ENCODE assay signal across 8 cellular contexts in the genomic region with DNA sequence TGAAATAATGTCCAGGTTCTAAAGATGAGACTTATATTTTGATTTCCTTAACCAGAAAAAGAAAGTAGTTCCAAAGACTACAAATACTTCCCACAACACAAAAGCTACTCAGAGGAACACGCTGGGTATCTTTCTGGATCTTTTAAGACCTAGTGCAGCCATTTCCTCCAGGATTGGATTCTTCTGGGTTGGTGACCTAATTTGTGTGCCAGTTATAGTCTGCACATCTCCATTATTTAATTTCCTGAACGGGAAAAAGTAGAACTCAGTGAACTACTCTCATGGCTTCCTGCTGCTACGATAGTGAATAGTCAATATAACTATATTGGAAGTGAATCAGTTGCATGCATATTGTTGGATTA. TPM values are rescaled to one million over a fixed set of nuclear protein-coding genes. Genes with fewer than 3 reads are reported as not detected.
A peak's percentile ranks its signal among the peaks of the same experiment; 100 is the strongest.
DNase-seq lines count a peak whose midpoint lies in the region; ATAC-seq and TF ChIP-seq lines count a peak whose summit lies in the region.

No MANE protein-coding gene starts in this region.

- H3K4me1 Mint-ChIP-seq in activated CD8-positive, alpha-beta memory T cell treated with anti-CD3 and anti-CD28 coated beads, Interleukin-2, amount 10 ng/mL, durations not matched to agents 7 days and 5 days = peaks cover 41% of the 10 kb centered on the region

- CTCF ChIA-PET in activated CD8-positive, alpha-beta memory T cell treated with anti-CD3 and anti-CD28 coated beads, Interleukin-2, amount 10 ng/mL, durations not matched to agents 7 days and 5 days (lab: Charles Lee) = no interaction called here

- peak overlapping the region in 1 of 3 donors; percentile 83 for H3K4me3 ChIP-seq in liver (ENCODE audit: low read depth in 1 of 3, low read length in 3 of 3)
- H3K4me3 ChIP-seq in thyroid gland (replicated peaks in 1 of 3) = peak overlapping the region in 2 of 3 donors; percentile 85 to 91

- peaks cover 2 to 20% (median 15%) of the 10 kb centered on the region in 4 donors for H3K4me1 ChIP-seq in liver (ENCODE audit: control insufficient read depth in 4 of 4, insufficient read depth in 4 of 4, low read length in 3 of 4)
- peaks cover 14 to 23% of the 10 kb centered on the region in 2 donors for H3K4me1 ChIP-seq in thyroid gland

- 63% methylated on average over 3 of the region's 3 CpGs for WGBS in liver
- 46 to 56% methylated on average over 3 of the region's 3 CpGs for WGBS in thyroid gland, 2 donors

- ATAC-seq in activated CD8-positive, alpha-beta memory T cell treated with anti-CD3 and anti-CD28 coated beads, Interleukin-2, amount 10 ng/mL, durations not matched to agents 7 days and 5 days = no peak
- no peak for ATAC-seq in GM18867 (IDR thresholded peaks at IDR 0.05; ENCODE audit: unreplicated experiment)
- ATAC-seq in HG03460 (IDR thresholded peaks at IDR 0.05; ENCODE audit: unreplicated experiment) = no peak

- H3K27me3 ChIP-seq in liver (ENCODE audit: control insufficient read depth in 4 of 4, insufficient read depth in 4 of 4, low read length in 3 of 4) (no peaks in the 10 kb centered on the region), thyroid gland (no peaks in the 10 kb centered on the region)

- no peak for TF ChIP-seq CTCF in liver (IDR thresholded peaks at IDR 0.05; ENCODE audit: low read depth, low read length, missing input control)
- TF ChIP-seq CTCF in thyroid gland (IDR thresholded peaks at IDR 0.05) = no peak

- peaks cover 27% of the 10 kb centered on the region for H3K36me3 Mint-ChIP-seq in activated CD8-positive, alpha-beta memory T cell treated with anti-CD3 and anti-CD28 coated beads, Interleukin-2, amount 10 ng/mL, durations not matched to agents 7 days and 5 days

- H3K9me3 ChIP-seq in liver (ENCODE audit: control insufficient read depth in 4 of 4, low read length in 3 of 4) = no peaks in the 10 kb centered on the region
- no peaks in the 10 kb centered on the region for H3K9me3 ChIP-seq in thyroid gland

- peak overlapping the region; percentile 94 for H3K4me3 Mint-ChIP-seq in activated CD8-positive, alpha-beta memory T cell treated with anti-CD3 and anti-CD28 coated beads, Interleukin-2, amount 10 ng/mL, durations not matched to agents 7 days and 5 days

- H3K36me3 ChIP-seq in liver (ENCODE audit: control insufficient read depth in 4 of 4, insufficient read depth in 3 of 4, low read depth in 1 of 4, low read length in 3 of 4) (peaks cover 0 to 6% (median 1%) of the 10 kb centered on the region in 4 donors), thyroid gland (peaks cover 0 to 4% of the 10 kb centered on the region in 2 donors)

- H3K9me3 Mint-ChIP-seq in activated CD8-positive, alpha-beta memory T cell treated with anti-CD3 and anti-CD28 coated beads, Interleukin-2, amount 10 ng/mL, durations not matched to agents 7 days and 5 days (ENCODE audit: low read depth) = no peaks in the 10 kb centered on the region

- H3K9ac ChIP-seq in liver (ENCODE audit: low read depth in 1 of 2, low read length in 2 of 2) = peak overlapping the region in 1 of 2 donors; percentile 25

- intact Hi-C loops in thyroid gland (cut with DNase I) = no loop called here

- H3K27ac Mint-ChIP-seq in activated CD8-positive, alpha-beta memory T cell treated with anti-CD3 and anti-CD28 coated beads, Interleukin-2, amount 10 ng/mL, durations not matched to agents 7 days and 5 days = peak overlapping the region; percentile 95

- H3K27ac ChIP-seq in angular gyrus (ENCODE audit: low read depth, low read length) (peak overlapping the region; percentile 35), liver (ENCODE audit: low read depth in 1 of 2, low read length in 2 of 2) (peak overlapping the region; percentile 61 to 93), thyroid gland (peak overlapping the region in 2 of 3 donors; percentile 92 to 97)

- no peak for DNase-seq in activated CD8-positive, alpha-beta memory T cell treated with anti-CD3 and anti-CD28 coated beads, Interleukin-2, amount 10 ng/mL, durations not matched to agents 7 days and 5 days
- DNase-seq in activated CD8-positive, alpha-beta memory T cell treated with anti-CD3 and anti-CD28 coated beads, Interleukin-2, amount 50 U/mL, for 4 hours = no peak
- DNase-seq in thyroid gland = no peak
- no peak for DNase-seq in SHP77 (lab: John Stamatoyannopoulos, UW)

- no peaks in the 10 kb centered on the region for H3K27me3 Mint-ChIP-seq in activated CD8-positive, alpha-beta memory T cell treated with anti-CD3 and anti-CD28 coated beads, Interleukin-2, amount 10 ng/mL, durations not matched to agents 7 days and 5 days

- no peak for TF ChIP-seq POLR2A in thyroid gland (IDR thresholded peaks at IDR 0.05)

- TF ChIP-seq RAD21 in liver (IDR thresholded peaks at IDR 0.05) = no peak

TF ChIP-seq in liver, 16 proteins besides CTCF, POLR2A, EP300 and RAD21:
- TF ChIP-seq EGR1 (IDR thresholded peaks at IDR 0.05; ENCODE audit: low read depth in 2 of 2) = no peak
- TF ChIP-seq SP1 (IDR thresholded peaks at IDR 0.05) = peak; percentile 5

RNA-seq across cellular contexts. Expression of gene TMEM87B, which starts 1.5 kb away (rescaled TPM):
- total RNA-seq in activated CD8-positive, alpha-beta memory T cell treated with anti-CD3 and anti-CD28 coated beads, Interleukin-2, amount 10 ng/mL, durations not matched to agents 7 days and 5 days = 10 to 100 TPM; 19.1 to 19.7 TPM
- 10 to 100 TPM in 1 of 2 donors, 1 to 10 TPM in 1; 6.4 to 10.1 TPM for total RNA-seq in liver
- 1 to 10 TPM; 3.6 to 5.5 TPM for polyA plus RNA-seq in liver
- 10 to 100 TPM; 30.6 to 35.8 (median 34.9) TPM for total RNA-seq in thyroid gland

Comparison
In these comparisons a context has a peak if more than half of its experiments do, and no peak if none do; other contexts are left out.
1. H3K27ac ChIP-seq: peak in every context shown above with its lines; median percentile 94 in thyroid gland; 77 in liver; 35 in angular gyrus.